8 cellular contexts compared by ENCODE assay signal in genomic region chrX:30141966-30142365, GRCh38.
A peak's percentile ranks its signal among the peaks of the same experiment; 100 is the strongest.
DNase-seq lines count a peak whose midpoint lies in the region; ATAC-seq and TF ChIP-seq lines count a peak whose summit lies in the region.

No MANE protein-coding gene starts in this region.

- H2AFZ ChIP-seq in OCI-LY7 (ENCODE audit: low read length): no peak overlapping the region

- H3K27me3 ChIP-seq in foreskin keratinocyte: no peaks in the 10 kb centered on the region

- TF ChIP-seq CTCF in OCI-LY7 (conservative IDR thresholded peaks at IDR 0.05; ENCODE audit: low read length) (peak; percentile 55), foreskin keratinocyte (conservative IDR thresholded peaks at IDR 0.05) (peak; percentile 47)

- H3K36me3 ChIP-seq in OCI-LY7 (ENCODE audit: insufficient read depth, low read length): no peaks in the 10 kb centered on the region

- DNase-seq in COLO668 (lab: John Stamatoyannopoulos, UW; ENCODE audit: unreplicated experiment) (peak; percentile 5), OCI-LY7 (ENCODE audit: low spot score) (peak; percentile 27), foreskin keratinocyte (no peak), CD1c-positive myeloid dendritic cell (ENCODE audit: extremely low spot score) (no peak)
- no peak for DNase-seq in stimulated activated CD4-positive, alpha-beta T cell treated with anti-CD3 and anti-CD28 coated beads, Interleukin-4, amount 100 ng/mL, for 1 hour

- no peaks in the 10 kb centered on the region for H4K20me1 ChIP-seq in OCI-LY7 (ENCODE audit: insufficient read depth, low read length)

- no TSS peak for BruUV-seq in OCI-LY7 (replicated peaks; lab: Mats Ljungman, UMichigan)

- H3K27ac ChIP-seq in OCI-LY7 (ENCODE audit: low read depth, low read length, poor library complexity, severe bottlenecking): no peak overlapping the region
- H3K27ac ChIP-seq in foreskin keratinocyte: no peak overlapping the region

- CTCF ChIA-PET in OCI-LY7 (lab: Charles Lee; ENCODE audit: unreplicated experiment): no interaction called here

- H3K4me1 ChIP-seq in OCI-LY7 (ENCODE audit: insufficient read depth, low read length, poor library complexity, severe bottlenecking) (no peaks in the 10 kb centered on the region), foreskin keratinocyte (no peaks in the 10 kb centered on the region)

- no peaks in the 10 kb centered on the region for H3K79me2 ChIP-seq in OCI-LY7 (ENCODE audit: insufficient read depth, low read depth, low read length)

- H3K4me2 ChIP-seq in OCI-LY7 (ENCODE audit: low read length): no peak overlapping the region

- POLR2A ChIA-PET in OCI-LY7 (lab: Charles Lee): no interaction called here

- H3K4me3 ChIP-seq in OCI-LY7 (ENCODE audit: low read depth, low read length, poor library complexity, severe bottlenecking): no peak overlapping the region

- intact Hi-C loops in OCI-LY7 (cut with micrococcal nuclease; ENCODE audit: unreplicated experiment): loop anchor here (5.0 kb wide), 1 partner anchor 360 kb away; no protein-coding TSS in a partner anchor

- ATAC-seq in GM18867 (IDR thresholded peaks at IDR 0.05; ENCODE audit: unreplicated experiment) (peak; percentile 87), HG03280 (IDR thresholded peaks at IDR 0.05; ENCODE audit: unreplicated experiment) (peak; percentile 87), foreskin keratinocyte (peak; percentile 18), GM18858 (IDR thresholded peaks at IDR 0.05; ENCODE audit: unreplicated experiment) (no peak)

- no peaks in the 10 kb centered on the region for H3K9me2 ChIP-seq in OCI-LY7 (ENCODE audit: insufficient read depth, low read length)

- no peaks in the 10 kb centered on the region for H3K9me3 ChIP-seq in OCI-LY7 (ENCODE audit: low read length)

Comparison
In these comparisons a context has a peak if more than half of its experiments do, and no peak if none do; other contexts are left out.
1. DNase-seq: peak in COLO668 (single experiment) and OCI-LY7 (single experiment); none in foreskin keratinocyte (0 of 2), stimulated activated CD4-positive, alpha-beta T cell treated with anti-CD3 and anti-CD28 coated beads, Interleukin-4, amount 100 ng/mL, for 1 hour (single experiment) and CD1c-positive myeloid dendritic cell (single experiment).